ENCODE assay signal across 7 cellular contexts in the genomic region with DNA sequence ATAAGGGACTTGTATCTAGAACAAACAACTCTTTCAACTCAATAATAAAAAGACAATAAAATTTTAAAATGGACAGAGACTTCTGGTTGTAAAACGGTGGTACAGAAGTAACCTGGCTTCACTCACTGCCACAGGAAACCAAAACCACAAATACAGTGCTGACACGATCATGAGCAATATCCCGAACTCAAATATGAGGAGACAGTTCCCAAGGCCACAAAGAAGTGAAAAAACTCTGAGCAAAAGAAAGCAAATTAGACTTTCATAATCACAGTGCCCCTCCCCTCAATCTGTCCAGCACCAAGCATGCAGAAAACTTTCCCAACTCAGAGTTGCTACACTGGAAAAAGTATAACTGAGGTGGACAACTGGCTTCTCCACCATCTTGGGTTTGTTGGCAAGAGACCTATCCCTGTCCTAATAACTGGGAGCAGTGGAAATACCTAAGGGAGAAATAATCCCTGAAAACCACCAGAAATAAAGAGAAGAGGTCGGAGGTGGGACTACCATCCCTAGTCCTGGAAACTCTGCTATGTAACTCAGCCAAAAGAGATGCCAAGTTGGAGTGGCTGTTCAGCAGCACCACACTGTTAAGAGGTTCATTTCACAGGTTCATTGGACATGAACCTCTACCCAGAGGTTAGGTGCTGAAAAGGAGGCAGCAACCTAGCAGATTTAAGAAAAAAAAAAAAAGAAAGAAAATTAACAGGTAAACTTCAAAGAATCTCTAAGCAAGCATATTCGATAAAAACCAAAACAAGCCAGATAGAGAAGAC. TPM values are rescaled to one million over a fixed set of nuclear protein-coding genes. Genes with fewer than 3 reads are reported as not detected.
DNase-seq lines count a peak whose midpoint lies in the region; ATAC-seq, FAIRE-seq and TF ChIP-seq lines count a peak whose summit lies in the region.

No MANE protein-coding gene starts in this region.

- no peaks in the 10 kb centered on the region for H3F3A ChIP-seq in smooth muscle cell (ENCODE audit: low read depth)

- no peak overlapping the region for H3K27ac ChIP-seq in OCI-LY3 (ENCODE audit: low read length)
- H3K27ac ChIP-seq in smooth muscle cell (ENCODE audit: low read depth): peak overlapping the region; percentile 35
- no peak overlapping the region for H3K27ac ChIP-seq in WERI-Rb-1

- no peak for FAIRE-seq in bronchial epithelial cell (lab: Jason Lieb, UNC)

- peak; percentile 93 for DNase-seq in bronchial epithelial cell (ENCODE audit: low read depth)
- no peak for DNase-seq in smooth muscle cell (lab: John Stamatoyannopoulos, UW; ENCODE audit: unreplicated experiment)
- DNase-seq in WERI-Rb-1: no peak
- DNase-seq in activated gamma-delta T cell (lab: John Stamatoyannopoulos, UW): no peak

- peaks cover 86% of the 10 kb centered on the region for H3K79me2 ChIP-seq in OCI-LY3 (ENCODE audit: low read length)
- peaks cover 46% of the 10 kb centered on the region for H3K79me2 ChIP-seq in smooth muscle cell (ENCODE audit: low read depth)

- peaks cover 8% of the 10 kb centered on the region for H4K20me1 ChIP-seq in OCI-LY3 (ENCODE audit: insufficient read depth, low read length)
- H4K20me1 ChIP-seq in smooth muscle cell (ENCODE audit: low read depth): peaks cover 40% of the 10 kb centered on the region

- H3K4me2 ChIP-seq in OCI-LY3 (ENCODE audit: low read length) (peak overlapping the region; percentile 29), smooth muscle cell (peak overlapping the region; percentile 70)

- 39% methylated on average over 5 of the region's 5 CpGs for WGBS in smooth muscle cell (ENCODE audit: low lambda C conversion rate)

- H2AFZ ChIP-seq in OCI-LY3 (ENCODE audit: low read depth, low read length) (no peak overlapping the region), smooth muscle cell (ENCODE audit: low read depth) (no peak overlapping the region)

- H3K4me3 ChIP-seq in OCI-LY3 (ENCODE audit: low read length): no peak overlapping the region
- H3K4me3 ChIP-seq in bronchial epithelial cell (ENCODE audit: low read depth, low read length): no peak overlapping the region
- H3K4me3 ChIP-seq in smooth muscle cell: peak overlapping the region; percentile 12
- no peak overlapping the region for H3K4me3 ChIP-seq in WERI-Rb-1 (ENCODE audit: low read depth, low read length)

- H3K36me3 ChIP-seq in OCI-LY3 (replicated peaks; ENCODE audit: low read depth, low read length) (peaks cover 20% of the 10 kb centered on the region), bronchial epithelial cell (ENCODE audit: control insufficient read depth, insufficient read depth, low read length) (no peaks in the 10 kb centered on the region), smooth muscle cell (ENCODE audit: low read depth) (no peaks in the 10 kb centered on the region), WERI-Rb-1 (no peaks in the 10 kb centered on the region; the same call in 1 of the 2 replicates)

- no peaks in the 10 kb centered on the region for H3K27me3 ChIP-seq in OCI-LY3 (ENCODE audit: low read depth, low read length)
- no peaks in the 10 kb centered on the region for H3K27me3 ChIP-seq in bronchial epithelial cell (ENCODE audit: control insufficient read depth, insufficient read depth, low read length)
- no peaks in the 10 kb centered on the region for H3K27me3 ChIP-seq in smooth muscle cell (ENCODE audit: low read depth)
- no peaks in the 10 kb centered on the region for H3K27me3 ChIP-seq in WERI-Rb-1 (ENCODE audit: insufficient read depth, low read depth, severe bottlenecking)

- ATAC-seq in GM18502 (IDR thresholded peaks at IDR 0.05; ENCODE audit: poor library complexity, unreplicated experiment) (peak; percentile 75), HG02623 (IDR thresholded peaks at IDR 0.05; ENCODE audit: unreplicated experiment) (peak; percentile 73)

- no peak overlapping the region for H3K9ac ChIP-seq in OCI-LY3 (ENCODE audit: low read length)
- H3K9ac ChIP-seq in smooth muscle cell (ENCODE audit: low read depth): no peak overlapping the region

- H3K9me3 ChIP-seq in OCI-LY3 (ENCODE audit: insufficient read depth, low read length) (peaks cover 14% of the 10 kb centered on the region; the same call in 1 of the 2 replicates), smooth muscle cell (replicated peaks; ENCODE audit: low read depth) (no peaks in the 10 kb centered on the region), WERI-Rb-1 (ENCODE audit: severe bottlenecking) (peaks cover 2% of the 10 kb centered on the region)

- H3K4me1 ChIP-seq in OCI-LY3 (ENCODE audit: low read length) (peaks cover 20% of the 10 kb centered on the region), smooth muscle cell (ENCODE audit: low read depth) (peaks cover 24% of the 10 kb centered on the region)

- TF ChIP-seq CTCF in OCI-LY3 (IDR thresholded peaks at IDR 0.05; ENCODE audit: low read depth, low read length) (no peak), bronchial epithelial cell (IDR thresholded peaks at IDR 0.05; ENCODE audit: insufficient read depth, low read length, severe bottlenecking) (no peak), smooth muscle cell (IDR thresholded peaks at IDR 0.05; ENCODE audit: borderline replicate concordance, insufficient read depth, poor library complexity, severe bottlenecking) (no peak), WERI-Rb-1 (IDR thresholded peaks at IDR 0.05; ENCODE audit: low read depth, low read length) (no peak)

RNA-seq across cellular contexts. Expression of gene REV3L, which starts 55.5 kb away (rescaled TPM):
- total RNA-seq in bronchial epithelial cell (8.4 and 11.1 TPM in 2 replicates), smooth muscle cell (19.2 and 19.8 TPM in 2 replicates)
- polyA plus RNA-seq in smooth muscle cell: 6.9 and 9.8 TPM in 2 replicates
